ENCODE assay signal across 8 cellular contexts in genomic region chr7:44959433-44959951, GRCh38. TPM values are rescaled to one million over a fixed set of nuclear protein-coding genes. Genes with fewer than 3 reads are reported as not detected.
DNase-seq lines count a peak whose midpoint lies in the region; ATAC-seq and TF ChIP-seq lines count a peak whose summit lies in the region.

No MANE protein-coding gene starts in this region.

- peaks cover 8% of the 10 kb centered on the region for H3K27me3 Mint-ChIP-seq in activated CD4-positive, alpha-beta memory T cell treated with anti-CD3 and anti-CD28 coated beads, Interleukin-2, amount 10 ng/mL, durations not matched to agents 7 days and 5 days

- no peaks in the 10 kb centered on the region for H3K9me3 Mint-ChIP-seq in activated CD4-positive, alpha-beta memory T cell treated with anti-CD3 and anti-CD28 coated beads, Interleukin-2, amount 10 ng/mL, durations not matched to agents 7 days and 5 days

- peaks cover 21% of the 10 kb centered on the region for H3K4me1 Mint-ChIP-seq in activated CD4-positive, alpha-beta memory T cell treated with anti-CD3 and anti-CD28 coated beads, Interleukin-2, amount 10 ng/mL, durations not matched to agents 7 days and 5 days

- H3K27ac Mint-ChIP-seq in activated CD4-positive, alpha-beta memory T cell treated with anti-CD3 and anti-CD28 coated beads, Interleukin-2, amount 10 ng/mL, durations not matched to agents 7 days and 5 days = peak overlapping the region; percentile 73

- intact Hi-C loops in body of pancreas (cut with DNase I) = no loop called here

- peaks cover 20% of the 10 kb centered on the region for H3K36me3 Mint-ChIP-seq in activated CD4-positive, alpha-beta memory T cell treated with anti-CD3 and anti-CD28 coated beads, Interleukin-2, amount 10 ng/mL, durations not matched to agents 7 days and 5 days (ENCODE audit: low read depth)

- 63 to 75% methylated on average over 3 to 8 of the region's 8 CpGs for WGBS in body of pancreas, 2 donors

- H3K27me3 ChIP-seq in body of pancreas = peaks cover 0 to 3% of the 10 kb centered on the region in 2 donors

- POLR2A ChIA-PET in activated CD4-positive, alpha-beta memory T cell treated with anti-CD3 and anti-CD28 coated beads, Interleukin-2, amount 10 ng/mL, durations not matched to agents 7 days and 5 days (lab: Charles Lee) = interaction anchor here (1.4 to 22.8 kb wide), 3 partner anchors 22 to 102 kb away, joined by 5 to 517 read pairs (median 5); partner anchors contain the start of gene MYO1G

- CTCF ChIA-PET in activated CD4-positive, alpha-beta memory T cell treated with anti-CD3 and anti-CD28 coated beads, Interleukin-2, amount 10 ng/mL, durations not matched to agents 7 days and 5 days (lab: Charles Lee) = no interaction called here

- peaks cover 9% of the 10 kb centered on the region for H3K4me1 ChIP-seq in body of pancreas

- TF ChIP-seq POLR2A in body of pancreas (IDR thresholded peaks at IDR 0.05) = no peak

- H3K9me3 ChIP-seq in body of pancreas = no peaks in the 10 kb centered on the region

- DNase-seq in GM12865 (ENCODE audit: low read depth) (peak; percentile 48), kidney tubule cell (ENCODE audit: low spot score) (peak; percentile 17), NCI-H345 (lab: John Stamatoyannopoulos, UW) (no peak), body of pancreas (no peak), NCI-H187 (lab: John Stamatoyannopoulos, UW) (no peak)
- peak; percentile 52 for DNase-seq in Jurkat, Clone E6-1 (ENCODE audit: low read depth, low spot score)
- peak; percentile 75 for DNase-seq in activated CD4-positive, alpha-beta memory T cell treated with anti-CD3 and anti-CD28 coated beads, Interleukin-2, amount 10 ng/mL, durations not matched to agents 7 days and 5 days

- ATAC-seq in body of pancreas (no peak), HG03342 (IDR thresholded peaks at IDR 0.05; ENCODE audit: unreplicated experiment) (no peak)

- H3K27ac ChIP-seq in body of pancreas = no peak overlapping the region

- no peak overlapping the region for H3K4me3 Mint-ChIP-seq in activated CD4-positive, alpha-beta memory T cell treated with anti-CD3 and anti-CD28 coated beads, Interleukin-2, amount 10 ng/mL, durations not matched to agents 7 days and 5 days

- H3K4me3 ChIP-seq in GM12865 (ENCODE audit: low read depth, low read length) (no peak overlapping the region), body of pancreas (no peak overlapping the region)
- no peak overlapping the region for H3K4me3 ChIP-seq in Jurkat, Clone E6-1 (ENCODE audit: low read length)

- TF ChIP-seq CTCF in GM12865 (IDR thresholded peaks at IDR 0.05; ENCODE audit: insufficient read depth, low read depth, low read length, missing control alignments) = no peak
- no peak for TF ChIP-seq CTCF in body of pancreas (IDR thresholded peaks at IDR 0.05)

- H3K36me3 ChIP-seq in body of pancreas (replicated peaks in 1 of 2; ENCODE audit: insufficient read depth in 1 of 2, low read depth in 2 of 2) = no peaks in the 10 kb centered on the region

RNA-seq across cellular contexts. Expression of gene MYO1G, which starts 19.3 kb away (rescaled TPM):
- 172 TPM for polyA plus RNA-seq in Jurkat, Clone E6-1 (2012; ENCODE audit: insufficient read depth, insufficient read length)
- total RNA-seq in activated CD4-positive, alpha-beta memory T cell treated with anti-CD3 and anti-CD28 coated beads, Interleukin-2, amount 10 ng/mL, durations not matched to agents 7 days and 5 days = 100 to 1,000 TPM; 572 to 576 TPM
- 1 to 10 TPM; 2.3 to 3.3 TPM for total RNA-seq in body of pancreas

RNA-seq across cellular contexts. Expression of gene CCM2, which starts 40.5 kb away (rescaled TPM):
- polyA plus RNA-seq in Jurkat, Clone E6-1 (2012; ENCODE audit: insufficient read depth, insufficient read length) = 101 TPM
- 100 to 1,000 TPM; 130 to 134 TPM for total RNA-seq in activated CD4-positive, alpha-beta memory T cell treated with anti-CD3 and anti-CD28 coated beads, Interleukin-2, amount 10 ng/mL, durations not matched to agents 7 days and 5 days
- total RNA-seq in body of pancreas = 10 to 100 TPM; 19.4 to 22.3 TPM

Comparison
In these comparisons a context has a peak if more than half of its experiments do, and no peak if none do; other contexts are left out.
1. DNase-seq: peak in GM12865 (single experiment), Jurkat, Clone E6-1 (single experiment), activated CD4-positive, alpha-beta memory T cell treated with anti-CD3 and anti-CD28 coated beads, Interleukin-2, amount 10 ng/mL, durations not matched to agents 7 days and 5 days (single experiment) and kidney tubule cell (single experiment); none in NCI-H345 (single experiment), body of pancreas (0 of 4) and NCI-H187 (0 of 2).
2. RNA of gene MYO1G, which starts 19.3 kb away (total RNA-seq): 572 to 576 TPM in activated CD4-positive, alpha-beta memory T cell treated with anti-CD3 and anti-CD28 coated beads, Interleukin-2, amount 10 ng/mL, durations not matched to agents 7 days and 5 days; 2.3 to 3.3 TPM in body of pancreas; every median in the first group is over 100 times any median in the second.
3. RNA of gene CCM2, which starts 40.5 kb away (total RNA-seq): 130 to 134 TPM in activated CD4-positive, alpha-beta memory T cell treated with anti-CD3 and anti-CD28 coated beads, Interleukin-2, amount 10 ng/mL, durations not matched to agents 7 days and 5 days; 19.4 to 22.3 TPM in body of pancreas; every median in the first group is over 4 times any median in the second.